In the genomic region with DNA sequence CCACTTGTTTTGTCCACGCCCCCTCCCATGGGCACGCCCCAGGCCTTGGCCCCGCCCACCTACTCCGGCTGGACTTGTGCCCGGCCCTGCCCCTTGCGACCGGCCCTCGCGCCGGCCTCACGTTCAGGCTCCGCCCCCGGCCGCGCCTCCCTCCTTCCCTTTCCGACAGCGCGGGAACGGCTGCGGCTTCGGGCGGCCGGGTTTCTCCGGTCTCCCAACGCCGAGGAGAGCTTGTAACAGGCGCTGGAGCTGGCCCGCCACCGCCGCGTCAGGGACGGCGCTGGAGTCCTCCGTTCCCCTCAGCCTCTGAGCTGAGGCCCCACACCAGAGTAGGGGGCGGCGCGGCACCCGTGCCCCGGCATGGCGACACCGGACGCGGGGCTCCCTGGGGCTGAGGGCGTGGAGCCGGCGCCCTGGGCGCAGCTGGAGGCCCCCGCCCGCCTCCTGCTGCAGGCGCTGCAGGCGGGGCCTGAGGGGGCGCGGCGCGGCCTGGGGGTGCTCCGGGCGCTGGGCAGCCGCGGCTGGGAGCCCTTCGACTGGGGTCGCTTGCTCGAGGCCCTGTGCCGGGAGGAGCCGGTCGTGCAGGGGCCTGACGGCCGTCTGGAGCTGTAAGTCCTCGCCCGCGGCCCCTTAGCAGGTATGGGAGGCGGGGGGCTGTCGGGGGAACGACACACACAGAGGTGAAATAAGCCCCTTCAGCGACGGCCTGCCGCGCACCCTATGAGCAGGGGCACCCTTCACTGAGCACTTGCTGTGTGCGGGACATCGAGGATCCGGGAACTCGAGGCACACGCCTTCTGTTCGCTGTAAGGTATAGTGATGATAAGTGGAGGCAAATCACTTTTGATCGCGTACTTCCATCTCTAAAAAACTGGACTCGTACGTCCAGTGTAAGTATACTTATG, we compare ENCODE assay signal across 8 cellular contexts. TPM values are rescaled to one million over a fixed set of nuclear protein-coding genes. Genes with fewer than 3 reads are reported as not detected.
A peak's percentile ranks its signal among the peaks of the same experiment; 100 is the strongest.
DNase-seq lines count a peak whose midpoint lies in the region; ATAC-seq and TF ChIP-seq lines count a peak whose summit lies in the region.

A gene with protein sequence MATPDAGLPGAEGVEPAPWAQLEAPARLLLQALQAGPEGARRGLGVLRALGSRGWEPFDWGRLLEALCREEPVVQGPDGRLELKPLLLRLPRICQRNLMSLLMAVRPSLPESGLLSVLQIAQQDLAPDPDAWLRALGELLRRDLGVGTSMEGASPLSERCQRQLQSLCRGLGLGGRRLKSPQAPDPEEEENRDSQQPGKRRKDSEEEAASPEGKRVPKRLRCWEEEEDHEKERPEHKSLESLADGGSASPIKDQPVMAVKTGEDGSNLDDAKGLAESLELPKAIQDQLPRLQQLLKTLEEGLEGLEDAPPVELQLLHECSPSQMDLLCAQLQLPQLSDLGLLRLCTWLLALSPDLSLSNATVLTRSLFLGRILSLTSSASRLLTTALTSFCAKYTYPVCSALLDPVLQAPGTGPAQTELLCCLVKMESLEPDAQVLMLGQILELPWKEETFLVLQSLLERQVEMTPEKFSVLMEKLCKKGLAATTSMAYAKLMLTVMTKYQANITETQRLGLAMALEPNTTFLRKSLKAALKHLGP (plus strand): TSS at position 153 of the 905 bp plus-strand sequence. CDS start 208 bp downstream, at position 361.

- H3K4me1 ChIP-seq in heart right ventricle = peaks cover 3 to 44% (median 29%) of the 10 kb centered on the region in 9 donors
- peaks cover 18 to 38% (median 31%) of the 10 kb centered on the region in 4 donors for H3K4me1 ChIP-seq in upper lobe of left lung

- ATAC-seq in GM18498 (IDR thresholded peaks at IDR 0.05; ENCODE audit: unreplicated experiment) (peak; percentile 90), HG02840 (IDR thresholded peaks at IDR 0.05; ENCODE audit: low FRiP score, unreplicated experiment) (peak; percentile 92), heart right ventricle (peak; percentile 95 to 98 (median 96)), upper lobe of left lung (ENCODE audit: low FRiP score in 2 of 2) (peak; percentile 96 to 98)

- no peak for TF ChIP-seq CTCF in heart right ventricle (IDR thresholded peaks at IDR 0.05)
- peak in 2 of 6 experiments; percentile 18 to 28 for TF ChIP-seq CTCF in upper lobe of left lung (IDR thresholded peaks at IDR 0.05)

- TF ChIP-seq POLR2A in upper lobe of left lung (IDR thresholded peaks at IDR 0.05) = peak in 1 of 4 donors; percentile 62

- TF ChIP-seq EP300 in upper lobe of left lung (IDR thresholded peaks at IDR 0.05) = no peak

- intact Hi-C loops in T-helper 1 cell treated with Interleukin-12 subunit alpha and Interleukin-12 subunit beta and Interleukin-4 antibody, amounts not matched to agents 30 ng/mL and 1 ng/mL, for 36 hours (cut with micrococcal nuclease) = loop anchor here (1.0 kb wide), 3 partner anchors 16 to 193 kb away; a partner anchor contains a TSS
- intact Hi-C loops in heart right ventricle (cut with DNase I) (loop anchor here in 3 of 10 donors (1.0 to 5.0 kb wide), 2 partner anchors 110 to 155 kb away; a partner anchor contains a TSS), posterior vena cava (cut with DNase I) (no loop called here)

- DNase-seq in NCI-H1436 treated with DMSO at 0.1 percent for 48 hours (lab: John Stamatoyannopoulos, UW) (peak; percentile 58), amniotic epithelial cell (ENCODE audit: low read depth) (peak; percentile 81), heart right ventricle (peak; percentile 94 to 97), posterior vena cava (ENCODE audit: low spot score) (peak; percentile 98), upper lobe of left lung (peak; percentile 98 to 100)

- H3K4me3 ChIP-seq in heart right ventricle = peak within 1 kb of the TSS; percentile 2 to 79 (median 66)
- H3K4me3 ChIP-seq in upper lobe of left lung = peak within 1 kb of the TSS; percentile 60 to 95 (median 74)

- no peaks in the 10 kb centered on the region for H3K9me3 ChIP-seq in heart right ventricle
- no peaks in the 10 kb centered on the region for H3K9me3 ChIP-seq in upper lobe of left lung

- H3K36me3 ChIP-seq in heart right ventricle (peaks cover 0 to 19% (median 3%) of the 10 kb centered on the region in 9 donors), upper lobe of left lung (peaks cover 0 to 20% (median 7%) of the 10 kb centered on the region in 4 donors)

- no peaks in the 10 kb centered on the region for H3K27me3 ChIP-seq in heart right ventricle
- no peaks in the 10 kb centered on the region for H3K27me3 ChIP-seq in upper lobe of left lung

- peak within 1 kb of the TSS; percentile 14 to 86 (median 74) for H3K27ac ChIP-seq in heart right ventricle
- H3K27ac ChIP-seq in upper lobe of left lung = peak within 1 kb of the TSS; percentile 62 to 86 (median 76)

- 1% methylated on average over 75 to 87 of the region's 87 CpGs for WGBS in heart right ventricle, 2 donors
- 1 to 2% methylated on average over 43 to 46 of the region's 87 CpGs for WGBS in upper lobe of left lung, 2 donors

RNA-seq across cellular contexts. Expression of the gene that starts here (rescaled TPM):
- total RNA-seq in T-helper 1 cell treated with Interleukin-12 subunit alpha and Interleukin-12 subunit beta and Interleukin-4 antibody, amounts not matched to agents 30 ng/mL and 1 ng/mL, for 36 hours = 12.0 and 13.0 TPM in 2 replicates
- total RNA-seq in heart right ventricle = 1 to 10 TPM; 1.5 to 5.3 (median 3.0) TPM
- 1 to 10 TPM; 1.8 to 2.4 TPM for polyA plus RNA-seq in heart right ventricle
- total RNA-seq in posterior vena cava = 1 to 10 TPM; 2.5 to 4.0 TPM
- 10 to 100 TPM in 3 of 6 donors, 1 to 10 TPM in 3; 6.1 to 13.3 (median 9.3) TPM for total RNA-seq in upper lobe of left lung

Comparison
In these comparisons a context has a peak if more than half of its experiments do, and no peak if none do; other contexts are left out.
1. Peak in every context shown above with its lines: DNase-seq, ATAC-seq, H3K4me3 ChIP-seq and H3K27ac ChIP-seq.